In genomic region chr3:15108082-15108545, GRCh38 we compare ENCODE assay signal across 8 cellular contexts. TPM values are rescaled to one million over a fixed set of nuclear protein-coding genes. Genes with fewer than 3 reads are reported as not detected.
DNase-seq lines count a peak whose midpoint lies in the region; ATAC-seq and TF ChIP-seq lines count a peak whose summit lies in the region.

No MANE protein-coding gene starts in this region.

- H3K36me3 Mint-ChIP-seq in glutamatergic neuron (ENCODE audit: unreplicated experiment) = no peaks in the 10 kb centered on the region

- 16 to 30% methylated on average over 5 to 11 of the region's 11 CpGs for WGBS in upper lobe of left lung, 2 donors

- TF ChIP-seq CTCF in BJ (IDR thresholded peaks at IDR 0.05; ENCODE audit: insufficient read depth, low read depth, low read length) (peak; percentile 97), glutamatergic neuron (IDR thresholded peaks at IDR 0.05; ENCODE audit: partially characterized antibody, unreplicated experiment) (peak; percentile 96), upper lobe of left lung (IDR thresholded peaks at IDR 0.05) (peak; percentile 81 to 91 (median 86))

- CTCF ChIA-PET in BJ (lab: Yijun Ruan, JAX) = interaction anchor here (0.6 to 4.7 kb wide), 24 partner anchors 8 to 462 kb away, joined by 3 to 43 read pairs (median 4); partner anchors contain the start of genes CAPN7 and RBSN

- peak; percentile 84 for ATAC-seq in GM19351 (IDR thresholded peaks at IDR 0.05; ENCODE audit: unreplicated experiment)
- ATAC-seq in upper lobe of left lung (ENCODE audit: low FRiP score in 2 of 2) = peak; percentile 90 to 93

- no peak overlapping the region for H3K4me3 ChIP-seq in BJ (ENCODE audit: low read depth, low read length)
- H3K4me3 ChIP-seq in SJSA1 = no peak overlapping the region
- H3K4me3 ChIP-seq in upper lobe of left lung = no peak overlapping the region

- no peaks in the 10 kb centered on the region for H3K4me1 ChIP-seq in SJSA1 (replicated peaks)
- H3K4me1 ChIP-seq in upper lobe of left lung = peaks cover 4 to 11% (median 6%) of the 10 kb centered on the region in 4 donors

- TF ChIP-seq POLR2A in upper lobe of left lung (IDR thresholded peaks at IDR 0.05) = no peak

- TF ChIP-seq EP300 in Ishikawa (IDR thresholded peaks at IDR 0.05; ENCODE audit: borderline replicate concordance) = no peak
- no peak for TF ChIP-seq EP300 in upper lobe of left lung (IDR thresholded peaks at IDR 0.05)

- TF ChIP-seq RAD21 in Ishikawa (IDR thresholded peaks at IDR 0.05; ENCODE audit: low read depth) = peak; percentile 81

- H3K27me3 Mint-ChIP-seq in glutamatergic neuron (ENCODE audit: unreplicated experiment) = peaks cover 3% of the 10 kb centered on the region

- peaks cover 8% of the 10 kb centered on the region for H3K4me1 Mint-ChIP-seq in glutamatergic neuron (ENCODE audit: low read depth, unreplicated experiment)

- H3K4me3 Mint-ChIP-seq in glutamatergic neuron (ENCODE audit: unreplicated experiment) = no peak overlapping the region

- intact Hi-C loops in posterior cingulate gyrus (cut with DNase I) = loop anchor here (5.0 kb wide), 1 partner anchor 299 kb away; no protein-coding TSS in a partner anchor

- H3K27ac ChIP-seq in SJSA1 (no peak overlapping the region), upper lobe of left lung (no peak overlapping the region)

- POLR2A ChIA-PET in BJ (lab: Charles Lee) = no interaction called here

- no peak overlapping the region for H3K27ac Mint-ChIP-seq in glutamatergic neuron (ENCODE audit: unreplicated experiment)

- H3K27me3 ChIP-seq in BJ (ENCODE audit: control insufficient read depth, insufficient read depth, low read length) (no peaks in the 10 kb centered on the region), SJSA1 (replicated peaks) (no peaks in the 10 kb centered on the region), upper lobe of left lung (no peaks in the 10 kb centered on the region)

- no peaks in the 10 kb centered on the region for H3K9me3 ChIP-seq in SJSA1 (replicated peaks)
- H3K9me3 ChIP-seq in upper lobe of left lung = no peaks in the 10 kb centered on the region

- H3K9me3 Mint-ChIP-seq in glutamatergic neuron (ENCODE audit: unreplicated experiment) = peaks cover 2% of the 10 kb centered on the region

- H3K36me3 ChIP-seq in BJ (ENCODE audit: control insufficient read depth, insufficient read depth, low read length) (no peaks in the 10 kb centered on the region), SJSA1 (no peaks in the 10 kb centered on the region), upper lobe of left lung (no peaks in the 10 kb centered on the region)

- DNase-seq in BJ (ENCODE audit: low read depth) (no peak), SJSA1 (ENCODE audit: low read depth in 1 of 2, low spot score in 2 of 2) (peak; percentile 23 to 66), glutamatergic neuron (peak; percentile 81), posterior cingulate gyrus (peak; percentile 62 to 97 (median 80)), upper lobe of left lung (peak in 1 of 2 donors; percentile 78)
- DNase-seq in activated naive CD4-positive, alpha-beta T cell (lab: John Stamatoyannopoulos, UW) = peak; percentile 34 to 68 (median 44)

TF ChIP-seq in Ishikawa, 13 proteins besides CTCF, POLR2A, EP300 and RAD21:
- TF ChIP-seq FOXM1 (IDR thresholded peaks at IDR 0.05; ENCODE audit: borderline replicate concordance, low read depth) (no peak), CREB1 (IDR thresholded peaks at IDR 0.05; ENCODE audit: low read depth) (no peak), TCF12 (IDR thresholded peaks at IDR 0.05; ENCODE audit: low read depth) (no peak), NFIC (IDR thresholded peaks at IDR 0.05) (no peak), ZBTB7A (IDR thresholded peaks at IDR 0.05; ENCODE audit: low read depth) (no peak), REST (IDR thresholded peaks at IDR 0.05; ENCODE audit: low read depth) (no peak)

RNA-seq across cellular contexts. Expression of gene RBSN, which starts 9.2 kb away (rescaled TPM):
- polyA plus RNA-seq in BJ (2011; rRNA removed) = 10.8 and 11.6 TPM in 2 replicates
- 14.8 and 22.4 TPM in 2 replicates for polyA minus RNA-seq in BJ (2011; rRNA and poly(A)+ RNA removed)
- total RNA-seq in SJSA1 (2014; rRNA removed; shearing (Covaris generic)) = 9.4 and 21.4 TPM in 2 replicates
- 29.4 TPM for total RNA-seq in glutamatergic neuron (ENCODE audit: unreplicated experiment)
- total RNA-seq in upper lobe of left lung = 10 to 100 TPM; 24.5 to 72.3 (median 29.0) TPM

RNA-seq across cellular contexts. Expression of gene MRPS25, which starts 43.0 kb away (rescaled TPM):
- 17.0 and 20.5 TPM in 2 replicates for polyA plus RNA-seq in BJ (2011; rRNA removed)
- polyA minus RNA-seq in BJ (2011; rRNA and poly(A)+ RNA removed) = 4.1 and 4.8 TPM in 2 replicates
- total RNA-seq in SJSA1 (2014; rRNA removed; shearing (Covaris generic)) = 5.6 and 9.3 TPM in 2 replicates
- 141 TPM for total RNA-seq in glutamatergic neuron (ENCODE audit: unreplicated experiment)
- 100 to 1,000 TPM in 2 of 6 donors, 10 to 100 TPM in 4; 39.8 to 149 (median 56.9) TPM for total RNA-seq in upper lobe of left lung
